ENCODE assay signal across 9 cellular contexts in genomic region chr1:6459850-6460265, GRCh38. TPM values are rescaled to one million over a fixed set of nuclear protein-coding genes. Genes with fewer than 3 reads are reported as not detected.
DNase-seq lines count a peak whose midpoint lies in the region; ATAC-seq and TF ChIP-seq lines count a peak whose summit lies in the region.
"Had no signal": no experiment of that assay in that cellular context is flagged by ENCODE, and none has a peak within 500 bp of the region (broad histone marks: within the 10 kb centered on the region; RNA-seq: fewer than 3 reads in every experiment).

No MANE protein-coding gene starts in this region.

- DNase-seq in T follicular helper cell (ENCODE audit: low read depth): peak; percentile 55
- peak; percentile 40 for DNase-seq in activated naive CD4-positive, alpha-beta T cell treated with anti-CD3 and anti-CD28 coated beads, Interleukin-2, amount 50 U/mL, for 16 hours
- DNase-seq in mucosa of descending colon: peak in 2 of 3 donors; percentile 44 to 60
- DNase-seq in NCI-H446 (lab: John Stamatoyannopoulos, UW): no peak
- no peak for DNase-seq in CD1c-positive myeloid dendritic cell (ENCODE audit: extremely low spot score)
- DNase-seq: NCI-H2081 had no signal

- H3K27ac ChIP-seq in BLaER1 treated with 17β-estradiol and CSF1 and Interleukin-3, amounts not matched to agents 10 nM and 100 nM: peak overlapping the region in 9 of 11 experiments; percentile 36 to 77 (median 64); a peak in 16 of 22 replicates

- H3K4me1 ChIP-seq in BLaER1 treated with 17β-estradiol and CSF1 and Interleukin-3, amounts not matched to agents 10 nM and 100 nM: peaks cover 21 to 43% (median 31%) of the 10 kb centered on the region in 10 experiments
- H3K4me1 ChIP-seq in mucosa of descending colon (ENCODE audit: low read depth): no peaks in the 10 kb centered on the region

- ATAC-seq in mucosa of descending colon (peak; percentile 7), GM21367 (IDR thresholded peaks at IDR 0.05; ENCODE audit: unreplicated experiment) (no peak), HG03039 (IDR thresholded peaks at IDR 0.05; ENCODE audit: unreplicated experiment) (no peak)

- H3K4me2 ChIP-seq in BLaER1 treated with 17β-estradiol and CSF1 and Interleukin-3, amounts not matched to agents 10 nM and 100 nM: peak overlapping the region; percentile 72 to 94 (median 89)

- peak overlapping the region; percentile 7 to 48 (median 28); a peak in 15 of 20 replicates for H3K4me3 ChIP-seq in BLaER1 treated with 17β-estradiol and CSF1 and Interleukin-3, amounts not matched to agents 10 nM and 100 nM
- no peak overlapping the region for H3K4me3 ChIP-seq in mucosa of descending colon

- peaks cover 0 to 31% (median 0%) of the 10 kb centered on the region in 11 experiments; a peak in 8 of 22 replicates for H4K20me1 ChIP-seq in BLaER1 treated with 17β-estradiol and CSF1 and Interleukin-3, amounts not matched to agents 10 nM and 100 nM

- H3K36me3 ChIP-seq in BLaER1 treated with 17β-estradiol and CSF1 and Interleukin-3, amounts not matched to agents 10 nM and 100 nM: peaks cover 0 to 18% (median 0%) of the 10 kb centered on the region in 11 experiments; a peak in 5 of 22 replicates
- no peaks in the 10 kb centered on the region for H3K36me3 ChIP-seq in mucosa of descending colon (ENCODE audit: low read depth)

- peak overlapping the region; percentile 32 to 73 (median 66); a peak in 17 of 22 replicates for H3K9ac ChIP-seq in BLaER1 treated with 17β-estradiol and CSF1 and Interleukin-3, amounts not matched to agents 10 nM and 100 nM

- H3K27me3 ChIP-seq in BLaER1 treated with 17β-estradiol and CSF1 and Interleukin-3, amounts not matched to agents 10 nM and 100 nM: peaks cover 30 to 75% (median 52%) of the 10 kb centered on the region in 11 experiments

- TF ChIP-seq CTCF in mucosa of descending colon (IDR thresholded peaks at IDR 0.05): no peak

- peaks cover 0 to 8% (median 0%) of the 10 kb centered on the region in 11 experiments; a peak in 3 of 22 replicates for H3K9me3 ChIP-seq in BLaER1 treated with 17β-estradiol and CSF1 and Interleukin-3, amounts not matched to agents 10 nM and 100 nM (replicated peaks in 1 of 11)
- H3K9me3 ChIP-seq in mucosa of descending colon: no peaks in the 10 kb centered on the region

- intact Hi-C loops in mucosa of descending colon (cut with DNase I, micrococcal nuclease): no loop called here

RNA-seq across cellular contexts. Expression of gene TNFRSF25, which starts 6.1 kb away (rescaled TPM):
- total RNA-seq in mucosa of descending colon: 10 to 100 TPM; 18.3 to 45.1 (median 35.3) TPM

RNA-seq across cellular contexts. Expression of gene PLEKHG5, which starts 31.6 kb away (rescaled TPM):
- total RNA-seq in mucosa of descending colon: 10 to 100 TPM; 20.1 to 32.9 (median 20.2) TPM

RNA-seq across cellular contexts. Expression of gene ESPN, which starts 35.3 kb away (rescaled TPM):
- total RNA-seq in mucosa of descending colon: 100 to 1,000 TPM in 2 of 3 donors, 10 to 100 TPM in 1; 65.7 to 137 (median 124) TPM

RNA-seq across cellular contexts. Expression of gene HES2, which starts 40.1 kb away (rescaled TPM):
- 10 to 100 TPM in 2 of 3 donors, 1 to 10 TPM in 1; 8.6 to 23.0 (median 22.4) TPM for total RNA-seq in mucosa of descending colon

Comparison
In these comparisons a context has a peak if more than half of its experiments do, and no peak if none do; other contexts are left out.
1. DNase-seq: peak in T follicular helper cell (single experiment), activated naive CD4-positive, alpha-beta T cell treated with anti-CD3 and anti-CD28 coated beads, Interleukin-2, amount 50 U/mL, for 16 hours (single experiment) and mucosa of descending colon (2 of 3); none in NCI-H446 (0 of 2) and CD1c-positive myeloid dendritic cell (single experiment).